Comparison of ENCODE assay signal across 9 cellular contexts in genomic region chr20:54479937-54480336, GRCh38. TPM values are rescaled to one million over a fixed set of nuclear protein-coding genes. Genes with fewer than 3 reads are reported as not detected.
A peak's percentile ranks its signal among the peaks of the same experiment; 100 is the strongest.
DNase-seq lines count a peak whose midpoint lies in the region; ATAC-seq, FAIRE-seq and TF ChIP-seq lines count a peak whose summit lies in the region.
"Not testable (repeated sequence)": the region's sequence is repeated elsewhere in the genome, so short reads cannot be mapped to it uniquely, and the experiment has no call there.
"Had no signal": no experiment of that assay in that cellular context is flagged by ENCODE, and none has a peak within 500 bp of the region (broad histone marks: within the 10 kb centered on the region; RNA-seq: fewer than 3 reads in every experiment).

No MANE protein-coding gene starts in this region.

- not testable (repeated sequence) for H3K79me2 ChIP-seq in H9 (ENCODE audit: insufficient read depth, low read length); OCI-LY3 (ENCODE audit: low read length); GM12878 (ENCODE audit: control insufficient read depth, insufficient read depth, low read length); neural progenitor cell (ENCODE audit: low read depth)
- H3K79me2 ChIP-seq in SK-N-SH (ENCODE audit: insufficient read depth), result peaks cover 71% of the 10 kb centered on the region

- H3K4me2 ChIP-seq in H9 (ENCODE audit: insufficient read depth, insufficient read length, low read length); GM12878 (ENCODE audit: control insufficient read depth, insufficient read depth); neural progenitor cell: not testable (repeated sequence)
- H3K4me2 ChIP-seq in OCI-LY3 (ENCODE audit: low read length) (peak overlapping the region; percentile 1; the same call in 1 of the 2 replicates), SK-N-SH (peak overlapping the region; percentile 48; the same call in 1 of the 2 replicates)

- not testable (repeated sequence) for H2BK15ac ChIP-seq in H9 (ENCODE audit: low read depth, low read length)

- not testable (repeated sequence) for H3T11ph ChIP-seq in H9 (ENCODE audit: low read length)

- not testable (repeated sequence) for H3K14ac ChIP-seq in H9 (ENCODE audit: insufficient read depth, low read length)

- in situ Hi-C loops in GM12878 (cut with MboI), result not testable (repeated sequence)

- TF ChIP-seq CTCF in C4-2B (conservative IDR thresholded peaks at IDR 0.05), result peak; percentile 36
- peak; percentile 12; the same call in 2 of the 3 replicates for TF ChIP-seq CTCF in H9 (conservative IDR thresholded peaks at IDR 0.05)
- not testable (repeated sequence) for TF ChIP-seq CTCF in OCI-LY3 (IDR thresholded peaks at IDR 0.05; ENCODE audit: low read depth, low read length); GM12878 (IDR thresholded peaks at IDR 0.05 in 2 of 3, conservative IDR thresholded peaks at IDR 0.05 in 1 of 3; ENCODE audit: control insufficient read depth in 2 of 3, extremely low read depth in 1 of 3, insufficient read depth in 1 of 3, low read depth in 3 of 3, low read length in 3 of 3); neural progenitor cell (IDR thresholded peaks at IDR 0.05)
- 0 out of 2 replicates have a peak, but pooled peaks have one; percentile 8 for TF ChIP-seq CTCF in SK-N-SH (IDR thresholded peaks at IDR 0.05)

- H3K27me3 ChIP-seq in H9 (ENCODE audit: insufficient read depth, low read length); OCI-LY3 (ENCODE audit: low read depth, low read length); GM12878 (replicated peaks in 1 of 2; ENCODE audit: control insufficient read depth in 2 of 2, insufficient read depth in 2 of 2, low read length in 1 of 2): not testable (repeated sequence)
- H3K27me3 ChIP-seq in SK-N-SH (ENCODE audit: insufficient read depth), result peaks cover 15% of the 10 kb centered on the region; the same call in 1 of the 2 replicates
- peaks cover 37% of the 10 kb centered on the region for H3K27me3 ChIP-seq in neural progenitor cell

- peaks cover 29% of the 10 kb centered on the region for H3K27me3 Mint-ChIP-seq in H9 (ENCODE audit: low read depth)
- not testable (repeated sequence) for H3K27me3 Mint-ChIP-seq in neural progenitor cell (ENCODE audit: insufficient read depth, low read depth)

- not testable (repeated sequence) for H3K4me1 ChIP-seq in H9 (ENCODE audit: insufficient read depth, low read length); OCI-LY3 (ENCODE audit: low read length); GM12878 (ENCODE audit: control insufficient read depth, insufficient read depth, low read length)
- peaks cover 0 to 17% of the 10 kb centered on the region in 2 experiments; a peak in 1 of 4 replicates for H3K4me1 ChIP-seq in SK-N-SH (ENCODE audit: control insufficient read depth in 1 of 2, insufficient read depth in 2 of 2, low read depth in 1 of 2, low read length in 1 of 2)
- H3K4me1 ChIP-seq in neural progenitor cell, result peaks cover 20% of the 10 kb centered on the region

- H3K27ac ChIP-seq in C4-2B; H9 (ENCODE audit: insufficient read length, low read depth, low read length); OCI-LY3 (ENCODE audit: low read length); GM12878 (ENCODE audit: control insufficient read depth, insufficient read depth); neural progenitor cell: not testable (repeated sequence)
- peak overlapping the region in 1 of 2 experiments; percentile 25; a peak in 1 of 4 replicates for H3K27ac ChIP-seq in SK-N-SH (ENCODE audit: low read depth in 2 of 2, low read length in 1 of 2)

- H2AK5ac ChIP-seq in H9 (ENCODE audit: insufficient read length, low read length), result not testable (repeated sequence)

- not testable (repeated sequence) for H2BK20ac ChIP-seq in H9 (ENCODE audit: low read depth, low read length, poor library complexity, severe bottlenecking)

- not testable (repeated sequence) for H3K9ac ChIP-seq in H9 (ENCODE audit: extremely low read depth, insufficient read length, low read length); OCI-LY3 (ENCODE audit: low read length); SK-N-SH; GM12878 (ENCODE audit: control insufficient read depth, insufficient read depth, low read length); neural progenitor cell

- intact Hi-C loops in GM12878 (cut with micrococcal nuclease; ENCODE audit: unreplicated experiment), result not testable (repeated sequence)

- not testable (repeated sequence) for H3K23ac ChIP-seq in H9 (ENCODE audit: insufficient read length, low read depth, low read length)

- not testable (repeated sequence) for H2BK120ac ChIP-seq in H9 (ENCODE audit: low read depth, low read length, poor library complexity, severe bottlenecking)

- not testable (repeated sequence) for H3K18ac ChIP-seq in H9 (ENCODE audit: insufficient read length, low read depth, low read length)

- H3K4me3 Mint-ChIP-seq in H9, neural progenitor cell: not testable (repeated sequence)

- H3K4me3 ChIP-seq in OCI-LY3 (ENCODE audit: low read length); SK-N-SH (ENCODE audit: low read depth in 2 of 2, low read length in 1 of 2); GM12878; neural progenitor cell: not testable (repeated sequence)

- H2BK12ac ChIP-seq in H9 (ENCODE audit: insufficient read length, low read depth, low read length), result not testable (repeated sequence)

- H4K5ac ChIP-seq in H9 (ENCODE audit: insufficient read length, low read depth, low read length), result not testable (repeated sequence)

- FAIRE-seq in GM12878 (lab: Jason Lieb, UNC), result not testable (repeated sequence)

- SMC1A ChIA-PET in GM12878 (lab: Charles Lee; ENCODE audit: uncharacterized antibody, unreplicated experiment), result not testable (repeated sequence)

- TF ChIP-seq POLR2A in GM12878 (IDR thresholded peaks at IDR 0.05; ENCODE audit: low read depth, low read length), result not testable (repeated sequence)

- H2BK5ac ChIP-seq in H9 (ENCODE audit: insufficient read length, low read length), result not testable (repeated sequence)

- not testable (repeated sequence) for BruUV-seq in GM12878 (replicated peaks; lab: Mats Ljungman, UMichigan)

- peaks cover 10% of the 10 kb centered on the region for H3K23me2 ChIP-seq in H9 (ENCODE audit: insufficient read length, low read depth, low read length, poor library complexity, severe bottlenecking)

- not testable (repeated sequence) for H3K36me3 ChIP-seq in OCI-LY3 (replicated peaks; ENCODE audit: low read depth, low read length); SK-N-SH (replicated peaks in 1 of 2; ENCODE audit: control insufficient read depth in 1 of 2, insufficient read depth in 2 of 2, low read length in 1 of 2); GM12878 (ENCODE audit: control insufficient read depth in 2 of 2, insufficient read depth in 2 of 2, low read length in 1 of 2); neural progenitor cell

- TF ChIP-seq RAD21 in SK-N-SH (IDR thresholded peaks at IDR 0.05; ENCODE audit: low read length); GM12878 (IDR thresholded peaks at IDR 0.05; ENCODE audit: insufficient read depth, low read depth, low read length): not testable (repeated sequence)

- H4K20me1 ChIP-seq in H9 (ENCODE audit: control insufficient read depth, insufficient read depth, insufficient read length); OCI-LY3 (ENCODE audit: insufficient read depth, low read length); SK-N-SH (ENCODE audit: insufficient read depth); GM12878 (ENCODE audit: control insufficient read depth, insufficient read depth); neural progenitor cell (ENCODE audit: low read depth): not testable (repeated sequence)

- not testable (repeated sequence) for H2AFZ ChIP-seq in H9 (ENCODE audit: low read length); OCI-LY3 (ENCODE audit: low read depth, low read length); GM12878 (ENCODE audit: control insufficient read depth, low read depth, low read length)
- H2AFZ ChIP-seq in SK-N-SH (ENCODE audit: low read depth) (peak overlapping the region; percentile 52; the same call in 1 of the 2 replicates), neural progenitor cell (replicated peaks) (peak overlapping the region; percentile 43)

- POLR2A ChIA-PET in SK-N-SH (lab: Yijun Ruan, JAX); GM12878 (lab: Charles Lee): not testable (repeated sequence)

- RAD21 ChIA-PET in GM12878 (lab: Charles Lee; ENCODE audit: unreplicated experiment), result not testable (repeated sequence)

- not testable (repeated sequence) for H3F3A ChIP-seq in SK-N-SH (replicated peaks; ENCODE audit: insufficient read depth); neural progenitor cell (ENCODE audit: low read depth)

- not testable (repeated sequence) for H3K27ac Mint-ChIP-seq in H9, neural progenitor cell

- H3K9me2 ChIP-seq in SK-N-SH, result not testable (repeated sequence)

- CTCF ChIA-PET in SK-N-SH (lab: Yijun Ruan, JAX), result interaction anchor here (1.0 kb wide), 1 partner anchor 1287 kb away, joined by 3 read pairs; no protein-coding TSS in a partner anchor
- CTCF ChIA-PET in GM12878 (lab: Yijun Ruan, JAX), result not testable (repeated sequence)

- not testable (repeated sequence) for H3K56ac ChIP-seq in H9 (ENCODE audit: insufficient read length, low read depth, low read length)

- not testable (repeated sequence) for ATAC-seq in GM12878

- DNase-seq in H9; SK-N-SH; GM12878 (ENCODE audit: low read depth, low spot score); neural progenitor cell (ENCODE audit: low spot score): not testable (repeated sequence)
- peak; percentile 54 for DNase-seq in islet precursor cell

- H4K91ac ChIP-seq in H9 (ENCODE audit: insufficient read length, low read depth, low read length), result not testable (repeated sequence)

- not testable (repeated sequence) for TF ChIP-seq EP300 in SK-N-SH (IDR thresholded peaks at IDR 0.05; ENCODE audit: borderline replicate concordance in 1 of 2, low read depth in 1 of 2, low read length in 1 of 2); GM12878 (IDR thresholded peaks at IDR 0.05; ENCODE audit: borderline replicate concordance in 1 of 2, control insufficient read depth in 1 of 2, low read depth in 2 of 2, low read length in 2 of 2)

- H3K9me3 ChIP-seq in H9 (ENCODE audit: control insufficient read depth, low read depth, low read length); OCI-LY3 (ENCODE audit: insufficient read depth, low read length); SK-N-SH; GM12878 (replicated peaks; ENCODE audit: control insufficient read depth, insufficient read depth, low read length); neural progenitor cell (ENCODE audit: low read depth): not testable (repeated sequence)

- not testable (repeated sequence) for H3K36me3 Mint-ChIP-seq in H9 (ENCODE audit: insufficient read depth in 1 of 3, low read depth in 3 of 3)
- H3K36me3 Mint-ChIP-seq in neural progenitor cell, result peaks cover 20% of the 10 kb centered on the region

- not testable (repeated sequence) for H3K79me1 ChIP-seq in H9 (ENCODE audit: insufficient read depth, low read depth, low read length, poor library complexity, severe bottlenecking)

- not testable (repeated sequence) for H3K9me3 Mint-ChIP-seq in H9, neural progenitor cell

- peaks cover 25 to 26% of the 10 kb centered on the region in 2 experiments for H3K4me1 Mint-ChIP-seq in H9
- peaks cover 29% of the 10 kb centered on the region for H3K4me1 Mint-ChIP-seq in neural progenitor cell

- not testable (repeated sequence) for H3K4ac ChIP-seq in H9 (ENCODE audit: low read depth, low read length)

- H4K8ac ChIP-seq in H9 (replicated peaks; ENCODE audit: insufficient read length, low read depth, low read length), result not testable (repeated sequence)

- no CpG with 5 or more reads among the region's 7 CpGs for WGBS in H9 (ENCODE audit: extremely low coverage, insufficient read length, low lambda C conversion rate)
- WGBS in SK-N-SH (ENCODE audit: low lambda C conversion rate), result 12% methylated on average over 7 of the region's 7 CpGs
- WGBS in GM12878 (ENCODE audit: insufficient coverage, insufficient replicate concordance, low lambda C conversion rate, missing lambda C conversion rate), result 52% methylated on average over 7 of the region's 7 CpGs

RNA-seq across cellular contexts. Expression of gene DOK5, which starts 4.5 kb away (rescaled TPM):
- total RNA-seq in H9 (2021), result 3.0 and 4.5 TPM in 2 replicates
- polyA plus RNA-seq in SK-N-SH (2012; rRNA removed), result 12.3 and 12.4 TPM in 2 replicates
- 13.5 and 13.9 TPM in 2 replicates for polyA plus RNA-seq in SK-N-SH (2012; cell fraction: cytosol; rRNA removed)
- polyA plus RNA-seq in SK-N-SH (2012; cell fraction: nucleus; rRNA removed), result 8.9 and 11.0 TPM in 2 replicates
- not detected in 2 replicates for total RNA-seq in GM12878 (2013; cell fraction: nucleolus; rRNA removed)
- total RNA-seq in GM12878 (2014; rRNA removed), result not detected in 2 replicates
- not detected in 2 replicates for total RNA-seq in GM12878 (2014; rRNA removed; fragmentation: Illumina TruSeq; extraction: Trizol)
- not detected in 2 replicates for total RNA-seq in GM12878 (2021)
- not detected for polyA plus RNA-seq in GM12878 (2011; ENCODE audit: low read depth)
- 0.03 and 0.07 TPM in 2 replicates for polyA plus RNA-seq in GM12878 (2011; rRNA removed)
- polyA plus RNA-seq in GM12878 (2011; cell fraction: cytosol; rRNA removed), result not detected in 2 replicates
- polyA plus RNA-seq in GM12878 (2011; cell fraction: nucleus; rRNA removed), result not detected in 2 replicates
- polyA plus RNA-seq in GM12878 (2012), result not detected in 2 replicates
- polyA plus RNA-seq in GM12878 (2014; fragmentation: Illumina TruSeq; extraction: Trizol), result not detected in 2 replicates
- polyA plus RNA-seq in GM12878 (2014; fragmentation: Nextera tagmentation; extraction: Ambion mirVana), result not detected
- polyA plus RNA-seq in GM12878 (2014; rRNA removed), result not detected in 2 replicates
- not detected for polyA plus RNA-seq in GM12878 (2016; fragmentation: Nextera tagmentation; extraction: Ambion mirVana)
- not detected in 2 replicates for polyA minus RNA-seq in GM12878 (2011; rRNA and poly(A)+ RNA removed)
- polyA minus RNA-seq in GM12878 (2011; cell fraction: cytosol; rRNA and poly(A)+ RNA removed), result not detected in 2 replicates
- polyA minus RNA-seq in GM12878 (2011; cell fraction: nucleus; rRNA and poly(A)+ RNA removed), result not detected in 2 replicates
- 3.0 and 3.1 TPM in 2 replicates for total RNA-seq in neural progenitor cell (ENCODE audit: low replicate concordance)
- total RNA-seq: CD4-positive, alpha-beta memory T cell had no signal
- polyA plus RNA-seq: CD14-positive monocyte; CD4-positive, alpha-beta memory T cell had no signal
